Comparison of ENCODE assay signal across 9 cellular contexts in the genomic region with DNA sequence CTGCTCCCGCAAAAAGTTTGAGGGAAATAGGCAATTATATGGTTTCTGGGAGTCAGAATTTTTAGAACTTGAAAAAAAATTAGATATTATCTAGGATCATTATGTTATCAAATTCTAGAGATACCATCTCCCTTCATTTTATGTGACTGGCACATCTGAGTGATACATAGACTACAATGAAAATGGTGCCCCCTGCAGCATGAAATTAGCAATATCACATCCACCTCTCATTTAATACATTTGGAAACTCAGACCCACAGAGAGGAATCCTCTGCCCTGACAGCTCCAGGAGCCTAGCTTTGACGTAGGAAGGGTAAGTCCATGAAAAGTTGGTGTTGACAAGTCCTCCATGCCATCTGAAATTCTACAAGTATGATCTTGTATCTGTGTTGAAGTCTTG.
DNase-seq lines count a peak whose midpoint lies in the region; ATAC-seq and TF ChIP-seq lines count a peak whose summit lies in the region.
"Had no signal": no experiment of that assay in that cellular context is flagged by ENCODE, and none has a peak within 500 bp of the region (broad histone marks: within the 10 kb centered on the region; RNA-seq: fewer than 3 reads in every experiment).

No MANE protein-coding gene starts in this region.

- in situ Hi-C loops in KBM-7 (cut with MboI; ENCODE audit: low pct_unique_long_range_greater_than_20kb, low sequenced_read_pairs), result no loop called here

- no peaks in the 10 kb centered on the region for H3K9me3 ChIP-seq in left lung
- H3K9me3 ChIP-seq: neutrophil had no signal

- no peak overlapping the region for H3K27ac ChIP-seq in left lung
- H3K27ac ChIP-seq: neutrophil had no signal

- H3K4me1 ChIP-seq in left lung, result no peaks in the 10 kb centered on the region

- no peak overlapping the region for H3K4me3 ChIP-seq in left lung

- intact Hi-C loops in left lung (cut with DNase I), result no loop called here

- no peaks in the 10 kb centered on the region for H3K27me3 ChIP-seq in left lung

- TF ChIP-seq CTCF in left lung (IDR thresholded peaks at IDR 0.05), result peak in 1 of 2 donors; percentile 27

- DNase-seq in NCI-H446 (lab: John Stamatoyannopoulos, UW) (peak; percentile 31), NCI-H446 treated with DMSO at 0.1 percent for 48 hours (lab: John Stamatoyannopoulos, UW) (no peak), KBM-7 (peak; percentile 44), SKM-1 (lab: John Stamatoyannopoulos, UW; ENCODE audit: unreplicated experiment) (peak; percentile 43), left lung (no peak)
- no peak for DNase-seq in activated CD4-positive, CD25-positive, alpha-beta regulatory T cell treated with anti-CD3 and anti-CD28 coated beads, Interleukin-2, amount 50 U/mL, for 72 hours

- ATAC-seq in left lung (peak; percentile 35), HG02610 (IDR thresholded peaks at IDR 0.05; ENCODE audit: unreplicated experiment) (no peak), HG03135 (IDR thresholded peaks at IDR 0.05; ENCODE audit: unreplicated experiment) (no peak)

- H3K36me3 ChIP-seq in left lung, result no peaks in the 10 kb centered on the region
- H3K36me3 ChIP-seq: neutrophil had no signal

Comparison
In these comparisons a context has a peak if more than half of its experiments do, and no peak if none do; other contexts are left out.
1. DNase-seq: peak in NCI-H446 (2 of 2), KBM-7 (single experiment) and SKM-1 (single experiment); none in NCI-H446 treated with DMSO at 0.1 percent for 48 hours (single experiment), left lung (0 of 2) and activated CD4-positive, CD25-positive, alpha-beta regulatory T cell treated with anti-CD3 and anti-CD28 coated beads, Interleukin-2, amount 50 U/mL, for 72 hours (single experiment).